21 cellular contexts compared by ENCODE assay signal in the genomic region with DNA sequence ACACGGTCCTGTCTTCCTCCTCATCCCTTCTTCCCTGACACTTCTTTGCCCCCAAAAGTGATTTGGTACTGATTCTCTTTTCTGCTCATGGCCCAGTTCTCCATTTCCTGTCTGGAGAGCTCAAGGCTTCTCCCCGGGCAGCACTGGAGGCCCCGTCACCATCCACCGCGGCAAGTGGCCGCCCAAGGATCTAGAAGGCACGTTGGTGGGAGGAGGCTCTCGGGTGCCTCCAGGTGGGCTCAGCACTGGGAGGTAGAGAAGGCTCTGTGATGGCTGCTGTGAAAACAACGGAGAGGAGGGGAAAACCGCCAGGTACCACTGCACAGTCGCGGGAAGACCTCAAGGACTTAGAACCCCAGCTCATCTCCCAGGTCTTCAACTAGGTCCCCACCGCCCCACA.
"Had no signal": no experiment of that assay in that cellular context is flagged by ENCODE, and none has a peak within 500 bp of the region (broad histone marks: within the 10 kb centered on the region; RNA-seq: fewer than 3 reads in every experiment).

No MANE protein-coding gene starts in this region.

- DNase-seq: activated CD4-positive, alpha-beta T cell treated with anti-CD3 and anti-CD28 coated beads for 48 hours; activated CD4-positive, alpha-beta T cell treated with anti-CD3 and anti-CD28 coated beads, Interleukin-2, amount 50 U/mL, for 4 hours; activated CD8-positive, alpha-beta memory T cell treated with anti-CD3 and anti-CD28 coated beads, Interleukin-2, amount 50 U/mL, for 48 hours; activated CD8-positive, alpha-beta T cell treated with anti-CD3 and anti-CD28 coated beads, Interleukin-2, amount 10 ng/mL, durations not matched to agents 7 days and 5 days; activated naive CD8-positive, alpha-beta T cell treated with anti-CD3 and anti-CD28 coated beads, Interleukin-2, amount 50 U/mL, for 24 hours; activated T-cell treated with anti-CD3 and anti-CD28 coated beads, Interleukin-2, amount 50 U/mL, for 1 hour; amniotic stem cell; body of pancreas; cerebellar nuclear complex; Karpas-422; NCI-H1105 treated with DMSO at 0.1 percent for 48 hours; NCI-H146; NCI-H187 treated with DMSO at 0.1 percent for 48 hours; NCI-H2081 treated with DMSO at 0.1 percent for 48 hours; NCI-H524; Peyer's patch; SHP77 treated with DMSO at 0.1 percent for 48 hours had no signal

- H3K4me3 Mint-ChIP-seq: activated CD8-positive, alpha-beta T cell treated with anti-CD3 and anti-CD28 coated beads, Interleukin-2, amount 10 ng/mL, durations not matched to agents 7 days and 5 days; activated naive CD4-positive, alpha-beta T cell treated with anti-CD3 and anti-CD28 coated beads, Interleukin-2, amount 50 U/mL, for 24 hours; activated naive CD8-positive, alpha-beta T cell treated with anti-CD3 and anti-CD28 coated beads, Interleukin-2, amount 50 U/mL, for 24 hours; T-helper 1 cell treated with Interleukin-12 subunit alpha and Interleukin-12 subunit beta and Interleukin-4 antibody, amounts not matched to agents 30 μg/mL and 1 μg/mL, for 36 hours had no signal

- H3K9me3 Mint-ChIP-seq: activated naive CD4-positive, alpha-beta T cell treated with anti-CD3 and anti-CD28 coated beads, Interleukin-2, amount 50 U/mL, for 24 hours; activated naive CD8-positive, alpha-beta T cell treated with anti-CD3 and anti-CD28 coated beads, Interleukin-2, amount 50 U/mL, for 24 hours; T-helper 1 cell treated with Interleukin-12 subunit alpha and Interleukin-12 subunit beta and Interleukin-4 antibody, amounts not matched to agents 30 μg/mL and 1 μg/mL, for 36 hours had no signal

- H3K4me1 ChIP-seq: body of pancreas, Peyer's patch had no signal

- H3K27me3 Mint-ChIP-seq: activated naive CD4-positive, alpha-beta T cell treated with anti-CD3 and anti-CD28 coated beads, Interleukin-2, amount 50 U/mL, for 24 hours; activated naive CD8-positive, alpha-beta T cell treated with anti-CD3 and anti-CD28 coated beads, Interleukin-2, amount 50 U/mL, for 24 hours had no signal

- H3K36me3 Mint-ChIP-seq: activated naive CD4-positive, alpha-beta T cell treated with anti-CD3 and anti-CD28 coated beads, Interleukin-2, amount 50 U/mL, for 24 hours had no signal

- H3K27me3 ChIP-seq: ascending aorta, body of pancreas, Peyer's patch had no signal

- H3K4me3 ChIP-seq: ascending aorta, body of pancreas, Peyer's patch had no signal

- H3K27ac ChIP-seq: body of pancreas, Peyer's patch had no signal

- H3K9me3 ChIP-seq: ascending aorta, body of pancreas, Peyer's patch had no signal

- H3K4me1 Mint-ChIP-seq: activated naive CD4-positive, alpha-beta T cell treated with anti-CD3 and anti-CD28 coated beads, Interleukin-2, amount 50 U/mL, for 24 hours; activated naive CD8-positive, alpha-beta T cell treated with anti-CD3 and anti-CD28 coated beads, Interleukin-2, amount 50 U/mL, for 24 hours had no signal

- ATAC-seq: activated CD4-positive, CD25-positive, alpha-beta regulatory T cell treated with anti-CD3 and anti-CD28 coated beads, Interleukin-2, amount 50 U/mL, for 24 hours; activated CD8-positive, alpha-beta T cell treated with anti-CD3 and anti-CD28 coated beads, Interleukin-2, amount 10 ng/mL, durations not matched to agents 7 days and 5 days; activated naive CD8-positive, alpha-beta T cell treated with anti-CD3 and anti-CD28 coated beads, Interleukin-2, amount 50 U/mL, for 24 hours; body of pancreas had no signal

- H3K27ac Mint-ChIP-seq: activated CD8-positive, alpha-beta T cell treated with anti-CD3 and anti-CD28 coated beads, Interleukin-2, amount 10 ng/mL, durations not matched to agents 7 days and 5 days; activated naive CD4-positive, alpha-beta T cell treated with anti-CD3 and anti-CD28 coated beads, Interleukin-2, amount 50 U/mL, for 24 hours; activated naive CD8-positive, alpha-beta T cell treated with anti-CD3 and anti-CD28 coated beads, Interleukin-2, amount 50 U/mL, for 24 hours; T-helper 1 cell treated with Interleukin-12 subunit alpha and Interleukin-12 subunit beta and Interleukin-4 antibody, amounts not matched to agents 30 μg/mL and 1 μg/mL, for 36 hours had no signal
